Comparison of ENCODE assay signal across 17 cellular contexts in genomic region chr15:85172846-85173490, GRCh38.
DNase-seq lines count a peak whose midpoint lies in the region; ATAC-seq, FAIRE-seq and TF ChIP-seq lines count a peak whose summit lies in the region.
"Had no signal": no experiment of that assay in that cellular context is flagged by ENCODE, and none has a peak within 500 bp of the region (broad histone marks: within the 10 kb centered on the region; RNA-seq: fewer than 3 reads in every experiment).

No MANE protein-coding gene starts in this region.

- intact Hi-C loops in PC-3 (cut with micrococcal nuclease): no loop called here

- ATAC-seq in PC-3 (no peak), HG03439 (IDR thresholded peaks at IDR 0.05; ENCODE audit: unreplicated experiment) (no peak), HG03139 (IDR thresholded peaks at IDR 0.05; ENCODE audit: unreplicated experiment) (no peak)

- H3K4me2 ChIP-seq in PC-3 (ENCODE audit: low read length): no peak overlapping the region

- no peaks in the 10 kb centered on the region for H3K9me3 ChIP-seq in PC-3 (ENCODE audit: low read length)
- H3K9me3 ChIP-seq: HAP-1 had no signal

- no peak overlapping the region for H3K4me3 ChIP-seq in PC-3 (ENCODE audit: low read length)
- H3K4me3 ChIP-seq: HAP-1, SJSA1 had no signal

- no peaks in the 10 kb centered on the region for H3K27me3 ChIP-seq in PC-3 (ENCODE audit: low read length)
- H3K27me3 ChIP-seq: SJSA1 had no signal

- H2AFZ ChIP-seq in PC-3 (ENCODE audit: low read length): no peak overlapping the region

- H3K79me2 ChIP-seq in PC-3 (ENCODE audit: low read length): no peaks in the 10 kb centered on the region

- no peak overlapping the region for H3K9ac ChIP-seq in PC-3 (ENCODE audit: low read length)

- no peaks in the 10 kb centered on the region for H3F3A ChIP-seq in PC-3 (ENCODE audit: low read length, unreplicated experiment)

- CTCF ChIA-PET in PC-3 (lab: Charles Lee): no interaction called here

- POLR2A ChIA-PET in PC-3 (lab: Charles Lee; ENCODE audit: unreplicated experiment): no interaction called here

- no peaks in the 10 kb centered on the region for H4K20me1 ChIP-seq in PC-3 (ENCODE audit: low read length)

- DNase-seq in HT1080 (ENCODE audit: low read depth) (peak; percentile 64), PC-3 (peak; percentile 41), epithelial cell of prostate (ENCODE audit: low read depth, low spot score) (no peak), urothelium cell line (ENCODE audit: low spot score) (no peak), ureter (ENCODE audit: low spot score) (no peak)
- DNase-seq: Caco-2; CD4-positive, CD25-positive, alpha-beta regulatory T cell; KG1; MM.1S; NCI-H1092 treated with DMSO at 0.1 percent for 48 hours; NCI-H2227 treated with DMSO at 0.1 percent for 48 hours; NCI-H526; OCI-M1 had no signal

- H3K9me2 ChIP-seq in PC-3 (replicated peaks; ENCODE audit: low read length): no peaks in the 10 kb centered on the region

- FAIRE-seq in urothelium cell line (lab: Jason Lieb, UNC): peak; percentile 68

- no peak for TF ChIP-seq CTCF in PC-3 (conservative IDR thresholded peaks at IDR 0.05; ENCODE audit: low read depth, low read length)

- no peaks in the 10 kb centered on the region; the same call in 1 of the 2 replicates for H3K36me3 ChIP-seq in PC-3 (ENCODE audit: low read depth, low read length)
- H3K36me3 ChIP-seq: HAP-1, SJSA1 had no signal

- H3K4me1 ChIP-seq in PC-3 (ENCODE audit: insufficient read depth, low read length): peaks cover 11% of the 10 kb centered on the region
- H3K4me1 ChIP-seq: Caco-2, SJSA1 had no signal

- BruUV-seq in PC-3 (replicated peaks; lab: Mats Ljungman, UMichigan): no TSS peak

- H3K27ac ChIP-seq in PC-3 (ENCODE audit: low read length) (no peak overlapping the region), epithelial cell of prostate (peak overlapping the region; percentile 80)
- H3K27ac ChIP-seq: SJSA1 had no signal

Comparison
In these comparisons a context has a peak if more than half of its experiments do, and no peak if none do; other contexts are left out.
1. DNase-seq: peak in HT1080 (single experiment) and PC-3 (single experiment); none in epithelial cell of prostate (single experiment), urothelium cell line (single experiment) and ureter (single experiment).